ENCODE assay signal across 1 cellular context in genomic region chr1:26784023-26784871, GRCh38.
TF ChIP-seq lines count a peak whose summit lies in the region.

No MANE protein-coding gene starts in this region.

TF ChIP-seq in HEK293, 187 proteins besides CTCF, POLR2A, EP300 and RAD21 (continued from another document and continues in another):
- TF ChIP-seq, protein P1, sequence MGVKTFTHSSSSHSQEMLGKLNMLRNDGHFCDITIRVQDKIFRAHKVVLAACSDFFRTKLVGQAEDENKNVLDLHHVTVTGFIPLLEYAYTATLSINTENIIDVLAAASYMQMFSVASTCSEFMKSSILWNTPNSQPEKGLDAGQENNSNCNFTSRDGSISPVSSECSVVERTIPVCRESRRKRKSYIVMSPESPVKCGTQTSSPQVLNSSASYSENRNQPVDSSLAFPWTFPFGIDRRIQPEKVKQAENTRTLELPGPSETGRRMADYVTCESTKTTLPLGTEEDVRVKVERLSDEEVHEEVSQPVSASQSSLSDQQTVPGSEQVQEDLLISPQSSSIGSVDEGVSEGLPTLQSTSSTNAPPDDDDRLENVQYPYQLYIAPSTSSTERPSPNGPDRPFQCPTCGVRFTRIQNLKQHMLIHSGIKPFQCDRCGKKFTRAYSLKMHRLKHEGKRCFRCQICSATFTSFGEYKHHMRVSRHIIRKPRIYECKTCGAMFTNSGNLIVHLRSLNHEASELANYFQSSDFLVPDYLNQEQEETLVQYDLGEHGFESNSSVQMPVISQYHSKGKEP (tag by site-specific recombination; IDR thresholded peaks at IDR 0.05), result 0 out of 2 replicates have a peak, but pooled peaks have one; percentile 11
- no peak for TF ChIP-seq ZNF19 (tag by site-specific recombination; IDR thresholded peaks at IDR 0.05; ENCODE audit: low read depth)
- TF ChIP-seq GLIS1 (tag by site-specific recombination; IDR thresholded peaks at IDR 0.05), result peak; percentile 69
- no peak for TF ChIP-seq ZNF473 (tag by site-specific recombination; IDR thresholded peaks at IDR 0.05)
- no peak for TF ChIP-seq YY1 (tag by site-specific recombination; IDR thresholded peaks at IDR 0.05)
- no peak for TF ChIP-seq ZNF174 (tag by site-specific recombination; IDR thresholded peaks at IDR 0.05)
- no peak for TF ChIP-seq MZF1 (tag by site-specific recombination; IDR thresholded peaks at IDR 0.05; ENCODE audit: borderline replicate concordance)
- no peak for TF ChIP-seq WT1 (tag by site-specific recombination; IDR thresholded peaks at IDR 0.05)
- no peak for TF ChIP-seq ZFHX2 (tag by site-specific recombination; conservative IDR thresholded peaks at IDR 0.05)
- TF ChIP-seq ZNF426 (tag by site-specific recombination; IDR thresholded peaks at IDR 0.05), result no peak
- TF ChIP-seq ZFP41 (tag by site-specific recombination; IDR thresholded peaks at IDR 0.05; ENCODE audit: borderline replicate concordance), result no peak
- no peak for TF ChIP-seq ZNF391 (tag by site-specific recombination; IDR thresholded peaks at IDR 0.05; ENCODE audit: borderline replicate concordance, low read depth)
- TF ChIP-seq, protein P2, sequence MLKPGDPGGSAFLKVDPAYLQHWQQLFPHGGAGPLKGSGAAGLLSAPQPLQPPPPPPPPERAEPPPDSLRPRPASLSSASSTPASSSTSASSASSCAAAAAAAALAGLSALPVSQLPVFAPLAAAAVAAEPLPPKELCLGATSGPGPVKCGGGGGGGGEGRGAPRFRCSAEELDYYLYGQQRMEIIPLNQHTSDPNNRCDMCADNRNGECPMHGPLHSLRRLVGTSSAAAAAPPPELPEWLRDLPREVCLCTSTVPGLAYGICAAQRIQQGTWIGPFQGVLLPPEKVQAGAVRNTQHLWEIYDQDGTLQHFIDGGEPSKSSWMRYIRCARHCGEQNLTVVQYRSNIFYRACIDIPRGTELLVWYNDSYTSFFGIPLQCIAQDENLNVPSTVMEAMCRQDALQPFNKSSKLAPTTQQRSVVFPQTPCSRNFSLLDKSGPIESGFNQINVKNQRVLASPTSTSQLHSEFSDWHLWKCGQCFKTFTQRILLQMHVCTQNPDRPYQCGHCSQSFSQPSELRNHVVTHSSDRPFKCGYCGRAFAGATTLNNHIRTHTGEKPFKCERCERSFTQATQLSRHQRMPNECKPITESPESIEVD (tag by site-specific recombination; IDR thresholded peaks at IDR 0.05), result no peak
- TF ChIP-seq ZNF16 (tag by site-specific recombination; IDR thresholded peaks at IDR 0.05; ENCODE audit: low read depth), result no peak
- TF ChIP-seq ZBTB10 (tag by site-specific recombination; IDR thresholded peaks at IDR 0.05), result no peak
- TF ChIP-seq, protein P3, sequence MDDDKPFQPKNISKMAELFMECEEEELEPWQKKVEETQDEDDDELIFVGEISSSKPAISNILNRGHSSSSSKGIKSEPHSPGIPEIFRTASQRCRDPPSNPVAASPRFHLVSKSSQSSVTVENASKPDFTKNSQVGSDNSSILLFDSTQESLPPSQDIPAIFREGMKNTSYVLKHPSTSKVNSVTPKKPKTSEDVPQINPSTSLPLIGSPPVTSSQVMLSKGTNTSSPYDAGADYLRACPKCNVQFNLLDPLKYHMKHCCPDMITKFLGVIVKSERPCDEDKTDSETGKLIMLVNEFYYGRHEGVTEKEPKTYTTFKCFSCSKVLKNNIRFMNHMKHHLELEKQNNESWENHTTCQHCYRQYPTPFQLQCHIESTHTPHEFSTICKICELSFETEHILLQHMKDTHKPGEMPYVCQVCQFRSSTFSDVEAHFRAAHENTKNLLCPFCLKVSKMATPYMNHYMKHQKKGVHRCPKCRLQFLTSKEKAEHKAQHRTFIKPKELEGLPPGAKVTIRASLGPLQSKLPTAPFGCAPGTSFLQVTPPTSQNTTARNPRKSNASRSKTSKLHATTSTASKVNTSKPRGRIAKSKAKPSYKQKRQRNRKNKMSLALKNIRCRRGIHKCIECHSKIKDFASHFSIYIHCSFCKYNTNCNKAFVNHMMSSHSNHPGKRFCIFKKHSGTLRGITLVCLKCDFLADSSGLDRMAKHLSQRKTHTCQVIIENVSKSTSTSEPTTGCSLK (tag by site-specific recombination; IDR thresholded peaks at IDR 0.05), result no peak
- TF ChIP-seq YY2 (tag by site-specific recombination; IDR thresholded peaks at IDR 0.05), result no peak
- no peak for TF ChIP-seq ZNF248 (tag by site-specific recombination; IDR thresholded peaks at IDR 0.05)
- no peak for TF ChIP-seq ZNF76 (tag by site-specific recombination; IDR thresholded peaks at IDR 0.05; ENCODE audit: borderline replicate concordance, low read depth)
- TF ChIP-seq ZNF621 (tag by site-specific recombination; IDR thresholded peaks at IDR 0.05), result no peak
- TF ChIP-seq HOXC10 (CRISPR knock-in tag; IDR thresholded peaks at IDR 0.05), result no peak
- peak; percentile 60; the same call in 1 of the 2 replicates for TF ChIP-seq GLIS2 (tag by site-specific recombination; IDR thresholded peaks at IDR 0.05)
- no peak for TF ChIP-seq ZBTB1 (tag by site-specific recombination; IDR thresholded peaks at IDR 0.05)
- no peak for TF ChIP-seq ZNF324 (tag by site-specific recombination; IDR thresholded peaks at IDR 0.05)
- TF ChIP-seq ZSCAN23 (tag by site-specific recombination; IDR thresholded peaks at IDR 0.05), result no peak
- no peak for TF ChIP-seq ZFP37 (tag by site-specific recombination; IDR thresholded peaks at IDR 0.05)
- no peak for TF ChIP-seq KLF16 (tag by site-specific recombination; IDR thresholded peaks at IDR 0.05)
- no peak for TF ChIP-seq ZNF629 (tag by site-specific recombination; IDR thresholded peaks at IDR 0.05)
- TF ChIP-seq ZNF660 (tag by site-specific recombination; IDR thresholded peaks at IDR 0.05), result no peak
- TF ChIP-seq, protein P4, sequence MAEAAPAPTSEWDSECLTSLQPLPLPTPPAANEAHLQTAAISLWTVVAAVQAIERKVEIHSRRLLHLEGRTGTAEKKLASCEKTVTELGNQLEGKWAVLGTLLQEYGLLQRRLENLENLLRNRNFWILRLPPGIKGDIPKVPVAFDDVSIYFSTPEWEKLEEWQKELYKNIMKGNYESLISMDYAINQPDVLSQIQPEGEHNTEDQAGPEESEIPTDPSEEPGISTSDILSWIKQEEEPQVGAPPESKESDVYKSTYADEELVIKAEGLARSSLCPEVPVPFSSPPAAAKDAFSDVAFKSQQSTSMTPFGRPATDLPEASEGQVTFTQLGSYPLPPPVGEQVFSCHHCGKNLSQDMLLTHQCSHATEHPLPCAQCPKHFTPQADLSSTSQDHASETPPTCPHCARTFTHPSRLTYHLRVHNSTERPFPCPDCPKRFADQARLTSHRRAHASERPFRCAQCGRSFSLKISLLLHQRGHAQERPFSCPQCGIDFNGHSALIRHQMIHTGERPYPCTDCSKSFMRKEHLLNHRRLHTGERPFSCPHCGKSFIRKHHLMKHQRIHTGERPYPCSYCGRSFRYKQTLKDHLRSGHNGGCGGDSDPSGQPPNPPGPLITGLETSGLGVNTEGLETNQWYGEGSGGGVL (tag by site-specific recombination; IDR thresholded peaks at IDR 0.05), result peak; percentile 73
- TF ChIP-seq ZNF202 (tag by site-specific recombination; IDR thresholded peaks at IDR 0.05; ENCODE audit: borderline replicate concordance), result no peak
- no peak for TF ChIP-seq ZNF792 (tag by site-specific recombination; IDR thresholded peaks at IDR 0.05)
- TF ChIP-seq ZNF544 (tag by site-specific recombination; IDR thresholded peaks at IDR 0.05), result no peak
- TF ChIP-seq KLF8 (tag by site-specific recombination; IDR thresholded peaks at IDR 0.05), result no peak
- TF ChIP-seq ZNF175 (tag by site-specific recombination; IDR thresholded peaks at IDR 0.05), result no peak
- TF ChIP-seq AEBP2 (tag by site-specific recombination; IDR thresholded peaks at IDR 0.05; ENCODE audit: borderline replicate concordance), result no peak
- no peak for TF ChIP-seq ZNF354C (tag by site-specific recombination; IDR thresholded peaks at IDR 0.05; ENCODE audit: borderline replicate concordance, low read depth)
- TF ChIP-seq SCRT1 (tag by site-specific recombination; IDR thresholded peaks at IDR 0.05; ENCODE audit: borderline replicate concordance), result no peak
- TF ChIP-seq FEZF1 (tag by site-specific recombination; IDR thresholded peaks at IDR 0.05), result peak; percentile 68
- no peak for TF ChIP-seq ZNF704 (tag by site-specific recombination; IDR thresholded peaks at IDR 0.05)
- TF ChIP-seq ZNF549 (tag by site-specific recombination; IDR thresholded peaks at IDR 0.05), result no peak
- TF ChIP-seq ZNF707 (tag by site-specific recombination; IDR thresholded peaks at IDR 0.05), result no peak
- TF ChIP-seq TCF7L2 (IDR thresholded peaks at IDR 0.05; ENCODE audit: borderline replicate concordance, low read depth, low read length), result no peak
- TF ChIP-seq ZNF510 (tag by site-specific recombination; IDR thresholded peaks at IDR 0.05; ENCODE audit: insufficient replicate concordance), result no peak
- no peak for TF ChIP-seq ZNF274 (IDR thresholded peaks at IDR 0.05; ENCODE audit: low read length)
- no peak for TF ChIP-seq ZNF274 (tag by site-specific recombination; IDR thresholded peaks at IDR 0.05; ENCODE audit: borderline replicate concordance)
- no peak for TF ChIP-seq SCRT2 (tag by site-specific recombination; IDR thresholded peaks at IDR 0.05)
- TF ChIP-seq KLF10 (tag by site-specific recombination; IDR thresholded peaks at IDR 0.05), result 0 out of 2 replicates have a peak, but pooled peaks have one; percentile 27
- no peak for TF ChIP-seq PBX3 (CRISPR knock-in tag; IDR thresholded peaks at IDR 0.05)
- TF ChIP-seq ZNF214 (tag by site-specific recombination; IDR thresholded peaks at IDR 0.05; ENCODE audit: borderline replicate concordance), result no peak
- TF ChIP-seq ZNF596 (tag by site-specific recombination; IDR thresholded peaks at IDR 0.05), result no peak
- TF ChIP-seq ZNF140 (tag by site-specific recombination; IDR thresholded peaks at IDR 0.05), result no peak
- TF ChIP-seq ZNF585B (tag by site-specific recombination; IDR thresholded peaks at IDR 0.05), result no peak
- no peak for TF ChIP-seq ZNF133 (tag by site-specific recombination; IDR thresholded peaks at IDR 0.05)
- 0 out of 2 replicates have a peak, but pooled peaks have one; percentile 14 for TF ChIP-seq ZNF341 (tag by site-specific recombination; IDR thresholded peaks at IDR 0.05; ENCODE audit: low read depth)
- no peak for TF ChIP-seq ZNF169 (tag by site-specific recombination; IDR thresholded peaks at IDR 0.05)
- TF ChIP-seq KLF1 (tag by site-specific recombination; IDR thresholded peaks at IDR 0.05), result peak; percentile 70
- TF ChIP-seq KLF17 (tag by site-specific recombination; IDR thresholded peaks at IDR 0.05), result no peak
- peak; percentile 41; the same call in 1 of the 2 replicates for TF ChIP-seq SP3 (tag by site-specific recombination; IDR thresholded peaks at IDR 0.05)
- TF ChIP-seq ZNF555 (tag by site-specific recombination; conservative IDR thresholded peaks at IDR 0.05), result no peak
